Comparison of ENCODE assay signal across 21 cellular contexts in the genomic region with DNA sequence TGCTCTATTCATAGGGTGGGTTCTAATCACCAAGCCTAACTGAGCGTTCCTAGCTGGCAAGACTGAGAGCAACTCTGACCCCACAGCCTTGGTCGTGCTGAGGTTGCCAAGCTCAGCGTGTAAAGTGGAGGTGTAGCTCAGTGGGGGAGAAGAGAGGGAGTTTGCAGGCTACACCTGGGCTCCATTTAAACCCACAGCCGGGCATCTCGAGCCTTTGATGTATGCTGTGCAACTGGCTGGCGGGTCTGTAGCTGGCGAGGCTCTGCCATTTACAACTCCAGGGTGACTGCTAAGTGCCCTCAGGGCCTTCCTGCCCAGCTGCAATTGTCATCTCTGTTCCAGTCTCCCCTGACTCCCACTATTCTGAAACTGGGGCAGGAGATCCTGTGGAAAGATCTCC. TPM values are rescaled to one million over a fixed set of nuclear protein-coding genes. Genes with fewer than 3 reads are reported as not detected.
DNase-seq lines count a peak whose midpoint lies in the region; ATAC-seq lines count a peak whose summit lies in the region.
"Had no signal": no experiment of that assay in that cellular context is flagged by ENCODE, and none has a peak within 500 bp of the region (broad histone marks: within the 10 kb centered on the region; RNA-seq: fewer than 3 reads in every experiment).

No MANE protein-coding gene starts in this region.

- no peak overlapping the region for H3K4me3 ChIP-seq in Jurkat, Clone E6-1 (ENCODE audit: low read length)
- no peak overlapping the region for H3K4me3 ChIP-seq in thymus (ENCODE audit: low read length)
- H3K4me3 ChIP-seq: K562 had no signal

- DNase-seq in NCI-H146 (lab: John Stamatoyannopoulos, UW), result peak; percentile 24
- no peak for DNase-seq in NCI-H146 treated with DMSO at 0.1 percent for 48 hours (lab: John Stamatoyannopoulos, UW; ENCODE audit: unreplicated experiment)
- DNase-seq in Jurkat, Clone E6-1 (ENCODE audit: low read depth, low spot score), result peak; percentile 83
- DNase-seq: Calu3, DMS79 treated with DMSO at 0.1 percent for 48 hours, MV-4-11, NCI-H1105, NCI-H1436 treated with DMSO at 0.1 percent for 48 hours, NCI-H2029, NCI-H446, NCI-H526, SHP77 had no signal

- H3K27ac ChIP-seq in angular gyrus (ENCODE audit: low read depth, low read length) (peak overlapping the region; percentile 60), thymus (ENCODE audit: low read depth) (peak overlapping the region; percentile 11)
- H3K27ac ChIP-seq: 22Rv1, RWPE1 had no signal

- no peaks in the 10 kb centered on the region for H3K9me3 ChIP-seq in thymus (ENCODE audit: control insufficient read depth)

- peaks cover 28% of the 10 kb centered on the region for H3K4me1 ChIP-seq in thymus (ENCODE audit: control insufficient read depth, insufficient read depth, low read length)

- no peaks in the 10 kb centered on the region for H3K27me3 ChIP-seq in thymus (ENCODE audit: control insufficient read depth, insufficient read depth)

- ATAC-seq in GM21576 (IDR thresholded peaks at IDR 0.05; ENCODE audit: unreplicated experiment) (no peak), HG03342 (IDR thresholded peaks at IDR 0.05; ENCODE audit: unreplicated experiment) (no peak)
- ATAC-seq: HCT116, K562 had no signal

- H3K36me3 ChIP-seq in thymus (ENCODE audit: control insufficient read depth, insufficient read depth), result no peaks in the 10 kb centered on the region

- 41% methylated on average over 7 of the region's 7 CpGs for WGBS in thymus

RNA-seq across cellular contexts. Expression of a gene that starts 20.0 kb away (rescaled TPM):
- not detected for polyA plus RNA-seq in Jurkat, Clone E6-1 (2012; ENCODE audit: insufficient read depth, insufficient read length)
- 4.2 TPM for polyA plus RNA-seq in thymus
- polyA plus RNA-seq: BJ, K562 had no signal
